In genomic region chr6:27891300-27891913, GRCh38 we compare ENCODE assay signal across 10 cellular contexts. TPM values are rescaled to one million over a fixed set of nuclear protein-coding genes. Genes with fewer than 3 reads are reported as not detected.
DNase-seq lines count a peak whose midpoint lies in the region; ATAC-seq and TF ChIP-seq lines count a peak whose summit lies in the region.
"Had no signal": no experiment of that assay in that cellular context is flagged by ENCODE, and none has a peak within 500 bp of the region (broad histone marks: within the 10 kb centered on the region; RNA-seq: fewer than 3 reads in every experiment).

No MANE protein-coding gene starts in this region.

- H3K27me3 Mint-ChIP-seq in CD8-positive, alpha-beta memory T cell = peaks cover 0 to 2% of the 10 kb centered on the region in 2 donors
- H3K27me3 Mint-ChIP-seq in naive B cell = no peaks in the 10 kb centered on the region

- peaks cover 0 to 12% (median 0%) of the 10 kb centered on the region in 3 donors for H3K36me3 Mint-ChIP-seq in CD8-positive, alpha-beta memory T cell
- H3K36me3 Mint-ChIP-seq in naive B cell = peaks cover 0 to 6% of the 10 kb centered on the region in 2 donors

- peak overlapping the region in 7 of 8 donors; percentile 10 to 88 (median 70) for H3K27ac Mint-ChIP-seq in CD8-positive, alpha-beta memory T cell
- H3K27ac Mint-ChIP-seq in naive B cell = peak overlapping the region in 5 of 6 donors; percentile 61 to 90 (median 78)

- POLR2A ChIA-PET in CD8-positive, alpha-beta memory T cell (lab: Charles Lee) = interaction anchor here (0.6 to 8.1 kb wide), 21 partner anchors 22 to 1870 kb away, joined by 3 to 623 read pairs (median 7); a partner anchor contains a TSS

- DNase-seq in CD8-positive, alpha-beta memory T cell = no peak
- DNase-seq in M059J (ENCODE audit: low read depth) = peak; percentile 40
- no peak for DNase-seq in brain microvascular endothelial cell
- DNase-seq in naive B cell = no peak
- no peak for DNase-seq in cortex of kidney (lab: John Stamatoyannopoulos, UW)
- no peak for DNase-seq in globus pallidus (ENCODE audit: low spot score)
- DNase-seq: kidney had no signal

- no peaks in the 10 kb centered on the region for H3K27me3 ChIP-seq in CD8-positive, alpha-beta memory T cell (ENCODE audit: insufficient read depth, low read length, poor library complexity, severe bottlenecking)
- H3K27me3 ChIP-seq in brain microvascular endothelial cell (replicated peaks) = no peaks in the 10 kb centered on the region

- no peak for TF ChIP-seq CTCF in brain microvascular endothelial cell (IDR thresholded peaks at IDR 0.05; ENCODE audit: low read depth, low read length, missing control alignments)

- peaks cover 0 to 8% (median 0%) of the 10 kb centered on the region in 5 donors for H3K9me3 Mint-ChIP-seq in CD8-positive, alpha-beta memory T cell
- peaks cover 0 to 31% (median 8%) of the 10 kb centered on the region in 7 donors for H3K9me3 Mint-ChIP-seq in naive B cell
- H3K9me3 Mint-ChIP-seq: activated naive CD8-positive, alpha-beta T cell treated with anti-CD3 and anti-CD28 coated beads for 36 hours had no signal

- H3K4me3 ChIP-seq in CD8-positive, alpha-beta memory T cell (ENCODE audit: low read length) = peak overlapping the region; percentile 15
- peak overlapping the region; percentile 72 for H3K4me3 ChIP-seq in brain microvascular endothelial cell (ENCODE audit: low read depth, low read length)

- no peaks in the 10 kb centered on the region for H3K9me3 ChIP-seq in CD8-positive, alpha-beta memory T cell (ENCODE audit: low read length)

- peak overlapping the region; percentile 79 for H3K27ac ChIP-seq in CD8-positive, alpha-beta memory T cell (ENCODE audit: low read depth, low read length)
- H3K27ac ChIP-seq in brain microvascular endothelial cell = no peak overlapping the region

- H3K4me3 Mint-ChIP-seq in CD8-positive, alpha-beta memory T cell = peak overlapping the region in 5 of 7 donors; percentile 73 to 88 (median 78)
- peak overlapping the region in 3 of 8 donors; percentile 48 to 70 (median 69) for H3K4me3 Mint-ChIP-seq in naive B cell
- H3K4me3 Mint-ChIP-seq: activated naive CD8-positive, alpha-beta T cell treated with anti-CD3 and anti-CD28 coated beads for 36 hours had no signal

- CTCF ChIA-PET in CD8-positive, alpha-beta memory T cell (lab: Charles Lee) = interaction anchor here (1.4 to 4.3 kb wide), 11 partner anchors 11 to 758 kb away, joined by 4 to 58 read pairs (median 10); a partner anchor contains a TSS

- in situ Hi-C loops in brain microvascular endothelial cell (cut with HindIII; ENCODE audit: low pct_ligation_motif_present, low sequenced_read_pairs) = no loop called here

- peaks cover 19% of the 10 kb centered on the region for H3K4me1 ChIP-seq in CD8-positive, alpha-beta memory T cell (ENCODE audit: insufficient read depth, low read length)

- peaks cover 29 to 44% (median 40%) of the 10 kb centered on the region in 3 donors for H3K4me1 Mint-ChIP-seq in CD8-positive, alpha-beta memory T cell
- H3K4me1 Mint-ChIP-seq in naive B cell = peaks cover 9 to 32% (median 20%) of the 10 kb centered on the region in 3 donors

- no peaks in the 10 kb centered on the region for H3K36me3 ChIP-seq in CD8-positive, alpha-beta memory T cell (ENCODE audit: insufficient read depth, low read length)
- no peaks in the 10 kb centered on the region for H3K36me3 ChIP-seq in brain microvascular endothelial cell (replicated peaks)

- no peak for ATAC-seq in naive B cell (ENCODE audit: low read depth in 2 of 2)
- no peak for ATAC-seq in GM19463 (IDR thresholded peaks at IDR 0.05; ENCODE audit: unreplicated experiment)
- no peak for ATAC-seq in HG03469 (IDR thresholded peaks at IDR 0.05; ENCODE audit: unreplicated experiment)

RNA-seq across cellular contexts. Expression of gene OR2B2, which starts 20.8 kb away (rescaled TPM):
- total RNA-seq in CD8-positive, alpha-beta memory T cell = not detected
- polyA plus RNA-seq in CD8-positive, alpha-beta memory T cell = not detected
- total RNA-seq in M059J (2014; rRNA removed; shearing (Covaris generic)) = not detected in 2 replicates
- not detected for polyA plus RNA-seq in naive B cell (ENCODE audit: low read depth in 6 of 6)
- total RNA-seq: activated naive CD8-positive, alpha-beta T cell treated with anti-CD3 and anti-CD28 coated beads for 36 hours; kidney had no signal
